Comparison of ENCODE assay signal across 12 cellular contexts in the genomic region with DNA sequence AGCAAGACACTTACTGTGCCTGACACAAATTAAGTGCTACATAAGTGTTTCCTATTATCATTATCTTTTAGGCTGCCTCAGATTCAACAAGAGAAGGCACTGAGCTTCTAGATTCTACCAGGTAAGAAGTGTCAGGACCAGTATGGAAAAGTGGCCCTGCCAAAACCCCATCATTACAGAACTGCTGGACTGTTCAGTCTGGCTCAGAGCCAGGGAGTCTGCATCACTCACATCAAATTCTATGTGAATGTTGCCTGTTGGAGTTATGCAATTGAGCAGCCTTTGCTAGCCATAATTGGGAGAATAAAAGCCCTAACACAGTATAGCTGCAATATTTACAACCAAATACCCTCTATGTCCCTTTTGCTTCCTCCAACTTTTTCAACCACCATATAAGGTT.
DNase-seq lines count a peak whose midpoint lies in the region; ATAC-seq, FAIRE-seq and TF ChIP-seq lines count a peak whose summit lies in the region.
"Had no signal": no experiment of that assay in that cellular context is flagged by ENCODE, and none has a peak within 500 bp of the region (broad histone marks: within the 10 kb centered on the region; RNA-seq: fewer than 3 reads in every experiment).

No MANE protein-coding gene starts in this region.

- TF ChIP-seq RAD21 in A549 (conservative IDR thresholded peaks at IDR 0.05 in 1 of 2, IDR thresholded peaks at IDR 0.05 in 1 of 2), result no peak

- H3K4me1 ChIP-seq in A549 (peaks cover 68% of the 10 kb centered on the region), GM23248 (ENCODE audit: insufficient read depth) (peaks cover 66% of the 10 kb centered on the region), small intestine (ENCODE audit: control insufficient read depth in 2 of 2, insufficient read depth in 1 of 2, low read depth in 1 of 2, low read length in 1 of 2) (peaks cover 0 to 4% of the 10 kb centered on the region in 2 donors)

- CTCF ChIA-PET in A549 (lab: Yijun Ruan, JAX), result no interaction called here
- CTCF ChIA-PET in RWPE1 (lab: Yijun Ruan, JAX), result no interaction called here

- peak overlapping the region in 1 of 2 experiments; percentile 38; a peak in 2 of 6 replicates for H3K27ac ChIP-seq in A549
- H3K27ac ChIP-seq in GM23248, result peak overlapping the region; percentile 83
- no peak overlapping the region for H3K27ac ChIP-seq in RWPE1
- no peak overlapping the region for H3K27ac ChIP-seq in small intestine (ENCODE audit: low read depth in 1 of 2, low read length in 1 of 2)
- H3K27ac ChIP-seq: ascending aorta, HL-60 had no signal

- no peak for TF ChIP-seq EP300 in A549 (IDR thresholded peaks at IDR 0.05)

- TF ChIP-seq CTCF in A549 (IDR thresholded peaks at IDR 0.05) (no peak), RWPE1 (conservative IDR thresholded peaks at IDR 0.05; ENCODE audit: low read depth) (no peak), fibroblast of mammary gland (conservative IDR thresholded peaks at IDR 0.05; ENCODE audit: control insufficient read depth, insufficient read depth, low read depth, low read length) (no peak)

- FAIRE-seq in A549 (lab: Jason Lieb, UNC) (no peak), small intestine (lab: Jason Lieb, UNC) (no peak)

- H3K9ac ChIP-seq in GM23248, result no peak overlapping the region

- H3K27me3 ChIP-seq in GM23248 (replicated peaks; ENCODE audit: insufficient read depth) (no peaks in the 10 kb centered on the region), H7 (ENCODE audit: control insufficient read depth, insufficient read depth, low read length) (no peaks in the 10 kb centered on the region), small intestine (ENCODE audit: control insufficient read depth in 2 of 2, insufficient read depth in 2 of 2, low read length in 2 of 2) (no peaks in the 10 kb centered on the region)
- H3K27me3 ChIP-seq: ascending aorta had no signal

- no peak overlapping the region for H2AFZ ChIP-seq in GM23248

- H3K79me2 ChIP-seq in GM23248 (ENCODE audit: insufficient read depth), result peaks cover 37% of the 10 kb centered on the region

- DNase-seq in A549 (ENCODE audit: low read depth in 1 of 2, low spot score in 1 of 2), result no peak
- peak; percentile 78 for DNase-seq in GM23248
- peak; percentile 19 for DNase-seq in RWPE1 (ENCODE audit: low spot score)
- DNase-seq in fibroblast of mammary gland (ENCODE audit: low read depth), result peak; percentile 81
- no peak for DNase-seq in H7
- no peak for DNase-seq in activated naive CD4-positive, alpha-beta T cell treated with Interleukin-2 at 50 U/mL for 16 hours
- no peak for DNase-seq in small intestine
- DNase-seq in cardiac septum (ENCODE audit: low spot score), result no peak
- DNase-seq: effector memory CD4-positive, alpha-beta T cell; NCI-H1930 had no signal

- H3K9me3 ChIP-seq in A549 (no peaks in the 10 kb centered on the region), GM23248 (ENCODE audit: low read depth) (no peaks in the 10 kb centered on the region), small intestine (ENCODE audit: control insufficient read depth, low read depth) (no peaks in the 10 kb centered on the region)
- H3K9me3 ChIP-seq: ascending aorta had no signal

- H3F3A ChIP-seq in GM23248 (ENCODE audit: insufficient read depth), result peaks cover 61% of the 10 kb centered on the region

- intact Hi-C loops in cardiac septum (cut with DNase I), result no loop called here

- no peaks in the 10 kb centered on the region for H3K9me2 ChIP-seq in GM23248 (ENCODE audit: insufficient read depth)

- POLR2A ChIA-PET in A549 (lab: Yijun Ruan, JAX) (no interaction called here), RWPE1 (lab: Yijun Ruan, JAX; ENCODE audit: low non-redundant PET) (no interaction called here)

- H3K4me3 ChIP-seq in A549 (no peak overlapping the region), GM23248 (no peak overlapping the region), fibroblast of mammary gland (ENCODE audit: control insufficient read depth, low read depth, low read length) (no peak overlapping the region), H7 (ENCODE audit: insufficient read depth, low read depth, low read length) (no peak overlapping the region), small intestine (ENCODE audit: low read depth in 1 of 2, low read length in 2 of 2) (no peak overlapping the region)
- H3K4me3 ChIP-seq: ascending aorta had no signal

- ATAC-seq in A549, result no peak; a peak in 2 of 6 replicates

- TF ChIP-seq POLR2A in A549 (IDR thresholded peaks at IDR 0.05; ENCODE audit: low read length), result no peak

- no peaks in the 10 kb centered on the region for H4K20me1 ChIP-seq in GM23248 (ENCODE audit: insufficient read depth)

- in situ Hi-C loops in GM23248 (cut with MboI), result no loop called here

- H3K36me3 ChIP-seq in GM23248 (ENCODE audit: low read depth) (no peaks in the 10 kb centered on the region), H7 (replicated peaks; ENCODE audit: control insufficient read depth, insufficient read depth, low read length) (no peaks in the 10 kb centered on the region), small intestine (ENCODE audit: control insufficient read depth in 2 of 2, insufficient read depth in 2 of 2, low read length in 2 of 2) (peaks cover 0 to 2% of the 10 kb centered on the region in 2 donors)
- H3K36me3 ChIP-seq: ascending aorta had no signal

- H3K4me2 ChIP-seq in A549 (peak overlapping the region; percentile 35), GM23248 (ENCODE audit: unreplicated experiment) (peak overlapping the region; percentile 79)

TF ChIP-seq in A549, 52 proteins besides CTCF, POLR2A, EP300 and RAD21:
- TF ChIP-seq NR3C1 (IDR thresholded peaks at IDR 0.05) (no peak), NFE2L2 (conservative IDR thresholded peaks at IDR 0.05; ENCODE audit: low read length) (no peak), ESRRA (IDR thresholded peaks at IDR 0.05; ENCODE audit: borderline replicate concordance, low read length) (no peak), HES2 (IDR thresholded peaks at IDR 0.05) (no peak), CEBPB (IDR thresholded peaks at IDR 0.05) (peak in 1 of 2 experiments; percentile 62; a peak in 1 of 4 replicates), MAFK (IDR thresholded peaks at IDR 0.05; ENCODE audit: partially characterized antibody) (no peak), CHD4 (IDR thresholded peaks at IDR 0.05; ENCODE audit: borderline replicate concordance) (no peak)

Comparison
In these comparisons a context has a peak if more than half of its experiments do, and no peak if none do; other contexts are left out.
1. DNase-seq: peak in GM23248 (single experiment), RWPE1 (single experiment) and fibroblast of mammary gland (single experiment); none in A549 (0 of 2), H7 (single experiment), activated naive CD4-positive, alpha-beta T cell treated with Interleukin-2 at 50 U/mL for 16 hours (single experiment), small intestine (single experiment) and cardiac septum (single experiment).